Comparison of ENCODE assay signal across 8 cellular contexts in the genomic region with DNA sequence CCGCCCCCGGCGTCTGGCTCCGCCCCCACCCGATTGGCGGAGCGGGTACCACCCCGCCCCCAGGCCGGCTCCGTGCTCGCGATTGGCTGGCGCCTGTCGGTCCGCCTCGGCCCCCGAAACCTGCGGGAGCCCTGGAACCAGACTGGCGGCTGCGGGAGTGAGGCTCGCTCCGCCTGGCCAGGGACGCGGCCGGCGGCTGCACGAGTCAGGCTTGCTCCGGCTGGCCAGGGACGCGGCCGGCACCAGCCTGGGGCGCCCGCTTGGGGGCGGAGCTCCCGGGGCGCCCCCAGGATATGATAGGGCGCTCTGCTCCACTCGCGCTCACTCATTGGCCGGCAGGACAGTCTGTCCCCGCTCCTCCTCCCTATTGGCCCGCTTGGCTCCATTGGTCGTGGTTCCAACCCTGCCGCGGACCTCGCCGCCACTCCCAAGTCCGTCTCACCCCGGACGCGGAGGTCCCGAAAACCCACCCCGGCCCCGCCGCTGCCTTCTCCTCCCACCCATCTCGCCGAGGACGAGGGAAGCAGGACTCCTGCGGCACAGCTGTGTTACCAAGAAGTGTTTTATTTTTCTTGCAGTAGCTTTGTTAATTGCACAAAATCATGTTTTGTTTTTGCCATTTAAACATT. TPM values are rescaled to one million over a fixed set of nuclear protein-coding genes. Genes with fewer than 3 reads are reported as not detected.
A peak's percentile ranks its signal among the peaks of the same experiment; 100 is the strongest.
DNase-seq lines count a peak whose midpoint lies in the region; ATAC-seq and TF ChIP-seq lines count a peak whose summit lies in the region.

No MANE protein-coding gene starts in this region.

- intact Hi-C loops in adrenal gland (cut with DNase I) = no loop called here
- intact Hi-C loops in heart right ventricle (cut with DNase I) = loop anchor here in 5 of 10 donors (2.0 to 10.0 kb wide), 5 partner anchors 35 to 155 kb away; a partner anchor contains a TSS
- intact Hi-C loops in transverse colon (cut with DNase I; ENCODE audit: low total_unique reads) = loop anchor here (5.0 kb wide), 1 partner anchor 35 kb away; a partner anchor contains a TSS

- ATAC-seq in HG02798 (IDR thresholded peaks at IDR 0.05; ENCODE audit: poor library complexity, unreplicated experiment) = peak; percentile 91
- peak; percentile 90 to 96 (median 92) for ATAC-seq in heart right ventricle

- H3K27ac ChIP-seq in adrenal gland (peak overlapping the region; percentile 69 to 98 (median 80)), heart right ventricle (peak overlapping the region; percentile 67 to 96 (median 92)), transverse colon (peak overlapping the region; percentile 88 to 97 (median 93))

- TF ChIP-seq EP300 in transverse colon (IDR thresholded peaks at IDR 0.05; ENCODE audit: low read depth) = no peak

- DNase-seq in GM12864 (ENCODE audit: low read depth) (peak; percentile 67), NCI-H1417 (lab: John Stamatoyannopoulos, UW) (peak; percentile 84 to 94 (median 93)), SW480 (ENCODE audit: low spot score) (peak; percentile 93), adrenal gland (peak; percentile 93 to 96 (median 94)), heart right ventricle (peak; percentile 93 to 94), pons (ENCODE audit: low spot score) (peak; percentile 92), transverse colon (peak; percentile 93)

- H3K4me3 ChIP-seq in GM12864 (ENCODE audit: low read depth, low read length) = peak overlapping the region; percentile 77
- H3K4me3 ChIP-seq in adrenal gland = peak overlapping the region; percentile 43 to 92 (median 76)
- peak overlapping the region; percentile 64 to 95 (median 84) for H3K4me3 ChIP-seq in heart right ventricle
- H3K4me3 ChIP-seq in transverse colon = peak overlapping the region; percentile 59 to 83 (median 78)

- TF ChIP-seq CTCF in GM12864 (IDR thresholded peaks at IDR 0.05; ENCODE audit: low read depth, low read length, missing control alignments) (no peak), adrenal gland (IDR thresholded peaks at IDR 0.05) (peak in 3 of 6 experiments; percentile 32 to 57 (median 42)), heart right ventricle (IDR thresholded peaks at IDR 0.05) (peak in 7 of 9 donors; percentile 15 to 52 (median 32)), transverse colon (IDR thresholded peaks at IDR 0.05) (peak in 4 of 5 experiments; percentile 14 to 54 (median 25))

- WGBS in adrenal gland, 4 donors = 0 to 1% (median 0%) methylated on average over 18 to 59 of the region's 59 CpGs
- 0% methylated on average over 58 to 59 of the region's 59 CpGs for WGBS in heart right ventricle, 2 donors
- WGBS in transverse colon (ENCODE audit: low coverage in 1 of 2), 2 donors = 1% methylated on average over 51 of the region's 59 CpGs; no CpG with 5 or more reads in 1 of the 2 donors

- in situ Hi-C loops in transverse colon (cut with MboI; ENCODE audit: low pct_ligation_motif_present in 1 of 4, low pct_unique_long_range_greater_than_20kb in 1 of 4, low sequenced_read_pairs in 3 of 4) = no loop called here

- H3K36me3 ChIP-seq in adrenal gland (replicated peaks in 1 of 2) (peaks cover 0 to 40% of the 10 kb centered on the region in 2 donors), heart right ventricle (peaks cover 0 to 61% (median 37%) of the 10 kb centered on the region in 9 donors), transverse colon (peaks cover 0 to 25% (median 4%) of the 10 kb centered on the region in 4 donors)

- peaks cover 28 to 45% of the 10 kb centered on the region in 2 donors for H3K4me1 ChIP-seq in adrenal gland (replicated peaks in 1 of 2)
- peaks cover 0 to 51% (median 29%) of the 10 kb centered on the region in 9 donors for H3K4me1 ChIP-seq in heart right ventricle
- peaks cover 11 to 36% (median 30%) of the 10 kb centered on the region in 4 donors for H3K4me1 ChIP-seq in transverse colon

- TF ChIP-seq POLR2A in adrenal gland (IDR thresholded peaks at IDR 0.05) (no peak), transverse colon (IDR thresholded peaks at IDR 0.05) (no peak)

- no peaks in the 10 kb centered on the region for H3K27me3 ChIP-seq in adrenal gland
- no peaks in the 10 kb centered on the region for H3K27me3 ChIP-seq in heart right ventricle
- H3K27me3 ChIP-seq in transverse colon = no peaks in the 10 kb centered on the region

- H3K9me3 ChIP-seq in adrenal gland (replicated peaks in 1 of 3) = no peaks in the 10 kb centered on the region
- no peaks in the 10 kb centered on the region for H3K9me3 ChIP-seq in heart right ventricle
- no peaks in the 10 kb centered on the region for H3K9me3 ChIP-seq in transverse colon

RNA-seq across cellular contexts. Expression of a gene that starts 0.3 kb away (rescaled TPM):
- total RNA-seq in adrenal gland (100 to 1,000 TPM in 1 of 8 donors, 10 to 100 TPM in 7; 32.4 to 103 (median 73.1) TPM), heart right ventricle (100 to 1,000 TPM in 4 of 10 donors, 10 to 100 TPM in 6; 77.6 to 123 (median 96.9) TPM), transverse colon (10 to 100 TPM; 28.1 to 75.2 (median 43.7) TPM)
- polyA plus RNA-seq in adrenal gland (100 to 1,000 TPM in 2 of 3 donors, 10 to 100 TPM in 1; 68.6 to 194 (median 178) TPM), heart right ventricle (100 to 1,000 TPM in 1 of 2 donors, 10 to 100 TPM in 1; 44.1 to 148 TPM)

RNA-seq across cellular contexts. Expression of a gene that starts 7.6 kb away (rescaled TPM):
- total RNA-seq in adrenal gland (not detected), heart right ventricle (not detected), transverse colon (100 to 1,000 TPM in 3 of 4 donors, 10 to 100 TPM in 1; 88.0 to 450 (median 252) TPM)
- polyA plus RNA-seq in adrenal gland (not detected), heart right ventricle (under 1 TPM in 1 of 2 donors, not detected in 1; 0.73 TPM)

RNA-seq across cellular contexts. Expression of a gene that starts 14.6 kb away (rescaled TPM):
- total RNA-seq in adrenal gland (not detected), heart right ventricle (1 to 10 TPM in 1 of 10 donors, not detected in 9; 1.3 TPM), transverse colon (not detected)
- polyA plus RNA-seq in adrenal gland (1 to 10 TPM in 1 of 3 donors, not detected in 2; 1.1 TPM), heart right ventricle (not detected)

RNA-seq across cellular contexts. Expression of a gene that starts 35.8 kb away (rescaled TPM):
- total RNA-seq in adrenal gland = 10 to 100 TPM in 5 of 8 donors, 1 to 10 TPM in 3; 6.7 to 23.7 (median 13.2) TPM
- polyA plus RNA-seq in adrenal gland = 10 to 100 TPM in 1 of 3 donors, 1 to 10 TPM in 2; 3.9 to 18.5 (median 4.6) TPM
- 1 to 10 TPM; 4.3 to 9.9 (median 8.1) TPM for total RNA-seq in heart right ventricle
- polyA plus RNA-seq in heart right ventricle = 10 to 100 TPM in 1 of 2 donors, 1 to 10 TPM in 1; 3.8 to 10.5 TPM
- 10 to 100 TPM in 3 of 4 donors, 1 to 10 TPM in 1; 9.7 to 31.2 (median 11.6) TPM for total RNA-seq in transverse colon

RNA-seq across cellular contexts. Expression of a gene that starts 44.3 kb away (rescaled TPM):
- total RNA-seq in adrenal gland = 100 to 1,000 TPM in 1 of 8 donors, 10 to 100 TPM in 7; 43.2 to 118 (median 86.2) TPM
- polyA plus RNA-seq in adrenal gland = 100 to 1,000 TPM in 1 of 3 donors, 10 to 100 TPM in 2; 39.3 to 109 (median 50.6) TPM
- 100 to 1,000 TPM in 1 of 10 donors, 10 to 100 TPM in 9; 70.9 to 105 (median 75.1) TPM for total RNA-seq in heart right ventricle
- polyA plus RNA-seq in heart right ventricle = 10 to 100 TPM; 36.5 to 56.3 TPM
- total RNA-seq in transverse colon = 10 to 100 TPM; 50.2 to 88.4 (median 74.0) TPM

Comparison
In these comparisons a context has a peak if more than half of its experiments do, and no peak if none do; other contexts are left out.
1. Peak in every context shown above with its lines: DNase-seq, ATAC-seq, H3K4me3 ChIP-seq and H3K27ac ChIP-seq.
2. RNA of a gene that starts 7.6 kb away (total RNA-seq): 88.0 to 450 TPM in transverse colon; not detected in adrenal gland and not detected in heart right ventricle; every median in the first group is over 10 times any median in the second.